ENCODE assay signal across 17 cellular contexts in the genomic region with DNA sequence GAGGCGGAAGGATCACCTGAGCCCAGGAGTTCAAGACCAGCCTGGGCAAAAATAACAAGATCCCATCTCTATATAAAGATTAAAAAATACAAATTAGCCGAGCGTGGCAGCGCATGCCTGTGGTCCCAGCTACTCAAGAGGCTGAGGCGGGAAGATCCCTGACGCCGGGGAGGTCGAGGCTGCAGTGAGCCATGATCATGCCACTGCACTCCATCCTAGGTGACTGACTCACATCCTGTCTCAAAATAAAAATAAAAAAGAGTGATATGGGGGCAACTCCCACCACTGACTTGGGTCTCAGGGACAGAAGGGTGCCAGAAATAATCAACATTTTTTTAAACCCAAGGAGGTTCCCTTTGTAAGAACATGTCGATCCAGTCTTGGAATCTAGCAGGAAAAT. TPM values are rescaled to one million over a fixed set of nuclear protein-coding genes. Genes with fewer than 3 reads are reported as not detected.
A peak's percentile ranks its signal among the peaks of the same experiment; 100 is the strongest.
DNase-seq lines count a peak whose midpoint lies in the region; TF ChIP-seq lines count a peak whose summit lies in the region.
"Had no signal": no experiment of that assay in that cellular context is flagged by ENCODE, and none has a peak within 500 bp of the region (broad histone marks: within the 10 kb centered on the region; RNA-seq: fewer than 3 reads in every experiment).

No MANE protein-coding gene starts in this region.

- WGBS in endodermal cell (ENCODE audit: insufficient coverage in 1 of 2, insufficient read length in 1 of 2), 2 experiments, result 94 to 95% methylated on average over 2 to 9 of the region's 9 CpGs

- H3K27me3 ChIP-seq in endodermal cell (ENCODE audit: control insufficient read depth, insufficient read depth, low read length, poor library complexity, severe bottlenecking) (no peaks in the 10 kb centered on the region), neutrophil (no peaks in the 10 kb centered on the region)
- H3K27me3 ChIP-seq: body of pancreas had no signal

- peaks cover 60% of the 10 kb centered on the region for H3K4me1 Mint-ChIP-seq in endodermal cell
- H3K4me1 Mint-ChIP-seq: CD8-positive, alpha-beta memory T cell had no signal

- H3K36me3 ChIP-seq in endodermal cell (ENCODE audit: control insufficient read depth, insufficient read depth, low read length), result peaks cover 12% of the 10 kb centered on the region
- H3K36me3 ChIP-seq in neutrophil, result peaks cover 35% of the 10 kb centered on the region

- H3K4me1 ChIP-seq in endodermal cell (ENCODE audit: control insufficient read depth, insufficient read depth, low read length), result peaks cover 24% of the 10 kb centered on the region
- H3K4me1 ChIP-seq in neutrophil (ENCODE audit: control insufficient read depth in 1 of 2, insufficient read depth in 1 of 2, low read depth in 1 of 2, low read length in 1 of 2), result peaks cover 64 to 76% of the 10 kb centered on the region in 2 experiments

- no peaks in the 10 kb centered on the region for H3K9me3 ChIP-seq in endodermal cell (ENCODE audit: control insufficient read depth, low read length)
- H3K9me3 ChIP-seq in neutrophil, result no peaks in the 10 kb centered on the region
- H3K9me3 ChIP-seq: body of pancreas had no signal

- no peak overlapping the region for H3K9ac ChIP-seq in endodermal cell (ENCODE audit: extremely low read depth, low read length, poor library complexity, severe bottlenecking)

- peaks cover 32% of the 10 kb centered on the region for H3K36me3 Mint-ChIP-seq in endodermal cell (ENCODE audit: low read depth)

- H3K27me3 Mint-ChIP-seq in endodermal cell (ENCODE audit: insufficient read depth), result no peaks in the 10 kb centered on the region
- H3K27me3 Mint-ChIP-seq: dendritic cell treated with granulocyte-macrophage colony-stimulating factor and Interleukin-4, amounts not matched to agents 40 ng/mL and 50 ng/mL, for 4 days had no signal

- no peak overlapping the region for H3K27ac Mint-ChIP-seq in endodermal cell
- H3K27ac Mint-ChIP-seq: CD8-positive, alpha-beta memory T cell; dendritic cell treated with granulocyte-macrophage colony-stimulating factor and Interleukin-4, amounts not matched to agents 40 ng/mL and 50 ng/mL, for 4 days had no signal

- TF ChIP-seq CTCF in endodermal cell (conservative IDR thresholded peaks at IDR 0.05) (no peak), neutrophil (IDR thresholded peaks at IDR 0.05) (no peak)

- H3K9me3 Mint-ChIP-seq in endodermal cell, result no peaks in the 10 kb centered on the region
- H3K9me3 Mint-ChIP-seq: CD8-positive, alpha-beta memory T cell; dendritic cell treated with granulocyte-macrophage colony-stimulating factor and Interleukin-4, amounts not matched to agents 40 ng/mL and 50 ng/mL, for 4 days had no signal

- no peak for TF ChIP-seq POLR2A in erythroblast (IDR thresholded peaks at IDR 0.05; ENCODE audit: low read length)

- H3K4me3 Mint-ChIP-seq in endodermal cell, result no peak overlapping the region
- H3K4me3 Mint-ChIP-seq: CD8-positive, alpha-beta memory T cell; dendritic cell treated with granulocyte-macrophage colony-stimulating factor and Interleukin-4, amounts not matched to agents 40 ng/mL and 50 ng/mL, for 4 days had no signal

- DNase-seq in A172 (ENCODE audit: low spot score), result peak; percentile 44
- peak; percentile 57 for DNase-seq in HK-2 (ENCODE audit: unreplicated experiment)
- DNase-seq in endodermal cell, result no peak
- DNase-seq in erythroblast (lab: John Stamatoyannopoulos, UW), result no peak
- no peak for DNase-seq in activated CD4-positive, alpha-beta T cell treated with anti-CD3 and anti-CD28 coated beads for 1 hour
- DNase-seq in HCEC 1CT, result no peak
- no peak for DNase-seq in stimulated activated naive CD4-positive, alpha-beta T cell (lab: John Stamatoyannopoulos, UW)
- DNase-seq: activated naive CD4-positive, alpha-beta T cell treated with Interleukin-2 at 50 U/mL for 16 hours; body of pancreas; CD8-positive, alpha-beta memory T cell; GOT3; KBM-7; mammary epithelial cell; NCI-H1105 treated with DMSO at 0.1 percent for 48 hours; PC-9 had no signal

- H3K4me3 ChIP-seq in endodermal cell (ENCODE audit: low read length) (peak overlapping the region; percentile 0), neutrophil (ENCODE audit: low read depth in 1 of 2, low read length in 1 of 2) (no peak overlapping the region)
- H3K4me3 ChIP-seq: body of pancreas, PC-9 had no signal

- no peak overlapping the region for H3K27ac ChIP-seq in endodermal cell (ENCODE audit: low read depth, low read length)
- peak overlapping the region; percentile 95 for H3K27ac ChIP-seq in neutrophil
- H3K27ac ChIP-seq: PC-9 had no signal

RNA-seq across cellular contexts. Expression of a gene that starts 37.6 kb away (rescaled TPM):
- 2.1 and 4.8 TPM in 2 replicates for total RNA-seq in A172 (2014; rRNA removed; shearing (Covaris generic))
- 10 to 100 TPM; 60.2 to 77.9 TPM for total RNA-seq in endodermal cell
- 61.3 TPM for polyA plus RNA-seq in endodermal cell (2013, experiment 1 of 2)
- polyA plus RNA-seq in endodermal cell (2013, experiment 2 of 2), result 59.9 TPM

Comparison
In these comparisons a context has a peak if more than half of its experiments do, and no peak if none do; other contexts are left out.
1. DNase-seq: peak in A172 (single experiment) and HK-2 (single experiment); none in endodermal cell (single experiment), erythroblast (0 of 2), activated CD4-positive, alpha-beta T cell treated with anti-CD3 and anti-CD28 coated beads for 1 hour (single experiment), HCEC 1CT (single experiment) and stimulated activated naive CD4-positive, alpha-beta T cell (0 of 6).
2. RNA of a gene that starts 37.6 kb away (total RNA-seq): 60.2 to 77.9 TPM in endodermal cell; 2.1 to 4.8 TPM in A172; every median in the first group is over 10 times any median in the second.